ENCODE assay signal across 13 cellular contexts in genomic region chr13:24307211-24308067, GRCh38. TPM values are rescaled to one million over a fixed set of nuclear protein-coding genes. Genes with fewer than 3 reads are reported as not detected.
DNase-seq lines count a peak whose midpoint lies in the region; ATAC-seq and TF ChIP-seq lines count a peak whose summit lies in the region.
"Had no signal": no experiment of that assay in that cellular context is flagged by ENCODE, and none has a peak within 500 bp of the region (broad histone marks: within the 10 kb centered on the region; RNA-seq: fewer than 3 reads in every experiment).

No MANE protein-coding gene starts in this region.

- no peaks in the 10 kb centered on the region for H3K27me3 ChIP-seq in PC-3 (ENCODE audit: low read length)
- no peaks in the 10 kb centered on the region for H3K27me3 ChIP-seq in lower lobe of right lung (ENCODE audit: low read depth)
- H3K27me3 ChIP-seq in BE2C: no peaks in the 10 kb centered on the region
- H3K27me3 ChIP-seq in thyroid gland: no peaks in the 10 kb centered on the region
- H3K27me3 ChIP-seq: esophagus squamous epithelium, vagina had no signal

- no peaks in the 10 kb centered on the region; the same call in 1 of the 2 replicates for H3K36me3 ChIP-seq in PC-3 (ENCODE audit: low read depth, low read length)
- H3K36me3 ChIP-seq in lower lobe of right lung: peaks cover 32% of the 10 kb centered on the region
- no peaks in the 10 kb centered on the region for H3K36me3 ChIP-seq in BE2C
- peaks cover 15 to 16% of the 10 kb centered on the region in 2 donors for H3K36me3 ChIP-seq in thyroid gland

- no peaks in the 10 kb centered on the region for H3K79me2 ChIP-seq in PC-3 (ENCODE audit: low read length)

- H4K20me1 ChIP-seq in PC-3 (ENCODE audit: low read length): 0 out of 2 replicates have a peak, but pooled peaks cover 3% of the 10 kb centered on the region

- H3K4me1 ChIP-seq in PC-3 (ENCODE audit: insufficient read depth, low read length) (peaks cover 18% of the 10 kb centered on the region), lower lobe of right lung (peaks cover 23% of the 10 kb centered on the region), BE2C (no peaks in the 10 kb centered on the region), thyroid gland (peaks cover 0 to 3% of the 10 kb centered on the region in 2 donors)
- H3K4me1 ChIP-seq: esophagus squamous epithelium, vagina had no signal

- H3K4me1 Mint-ChIP-seq in stimulated activated naive CD8-positive, alpha-beta T cell treated with anti-CD3 and anti-CD28 coated beads, Interleukin-15, amount 100 ng/mL, for 72 hours: peaks cover 6% of the 10 kb centered on the region
- H3K4me1 Mint-ChIP-seq: IgD-negative memory B cell had no signal

- peak overlapping the region in 1 of 2 donors; percentile 71 for H3K27ac Mint-ChIP-seq in stimulated activated naive CD8-positive, alpha-beta T cell treated with anti-CD3 and anti-CD28 coated beads, Interleukin-15, amount 100 ng/mL, for 72 hours
- H3K27ac Mint-ChIP-seq: activated naive CD8-positive, alpha-beta T cell; IgD-negative memory B cell had no signal

- 84 to 85% methylated on average over 26 to 27 of the region's 27 CpGs for WGBS in thyroid gland, 2 donors

- POLR2A ChIA-PET in PC-3 (lab: Charles Lee; ENCODE audit: unreplicated experiment): interaction anchor here (0.7 kb wide), 2 partner anchors 159 to 360 kb away, joined by 3 read pairs; no protein-coding TSS in a partner anchor

- H3K9me3 ChIP-seq in PC-3 (ENCODE audit: low read length): no peaks in the 10 kb centered on the region
- H3K9me3 ChIP-seq in lower lobe of right lung: no peaks in the 10 kb centered on the region
- H3K9me3 ChIP-seq in BE2C: no peaks in the 10 kb centered on the region
- no peaks in the 10 kb centered on the region for H3K9me3 ChIP-seq in thyroid gland
- H3K9me3 ChIP-seq: esophagus squamous epithelium, vagina had no signal

- H3K4me2 ChIP-seq in PC-3 (ENCODE audit: low read length): peak overlapping the region; percentile 38

- BruUV-seq in PC-3 (replicated peaks; lab: Mats Ljungman, UMichigan): no TSS peak

- H3K4me3 Mint-ChIP-seq in stimulated activated naive CD8-positive, alpha-beta T cell treated with anti-CD3 and anti-CD28 coated beads, Interleukin-15, amount 100 ng/mL, for 72 hours: no peak overlapping the region
- H3K4me3 Mint-ChIP-seq: activated naive CD8-positive, alpha-beta T cell; IgD-negative memory B cell had no signal

- H3K9me3 Mint-ChIP-seq in stimulated activated naive CD8-positive, alpha-beta T cell treated with anti-CD3 and anti-CD28 coated beads, Interleukin-15, amount 100 ng/mL, for 72 hours: no peaks in the 10 kb centered on the region
- H3K9me3 Mint-ChIP-seq: IgD-negative memory B cell had no signal

- intact Hi-C loops in PC-3 (cut with micrococcal nuclease): no loop called here
- intact Hi-C loops in lower lobe of right lung (cut with DNase I): no loop called here
- intact Hi-C loops in thyroid gland (cut with DNase I): no loop called here

- no peak overlapping the region for H3K9ac ChIP-seq in PC-3 (ENCODE audit: low read length)

- CTCF ChIA-PET in PC-3 (lab: Charles Lee): no interaction called here

- H3K4me3 ChIP-seq in PC-3 (ENCODE audit: low read length) (no peak overlapping the region), lower lobe of right lung (no peak overlapping the region), BE2C (ENCODE audit: low read depth, low read length) (no peak overlapping the region), thyroid gland (replicated peaks in 1 of 3) (no peak overlapping the region)
- H3K4me3 ChIP-seq: esophagus squamous epithelium, vagina had no signal

- H3K27me3 Mint-ChIP-seq in stimulated activated naive CD8-positive, alpha-beta T cell treated with anti-CD3 and anti-CD28 coated beads, Interleukin-15, amount 100 ng/mL, for 72 hours: no peaks in the 10 kb centered on the region
- H3K27me3 Mint-ChIP-seq: activated naive CD8-positive, alpha-beta T cell; IgD-negative memory B cell had no signal

- TF ChIP-seq POLR2A in thyroid gland (IDR thresholded peaks at IDR 0.05): no peak

- H3F3A ChIP-seq in PC-3 (ENCODE audit: low read length, unreplicated experiment): no peaks in the 10 kb centered on the region

- DNase-seq in stimulated activated naive CD8-positive, alpha-beta T cell treated with anti-CD3 and anti-CD28 coated beads, Interleukin-15, amount 100 ng/mL, for 72 hours: no peak
- no peak for DNase-seq in stimulated activated naive CD8-positive, alpha-beta T cell treated with anti-CD3 and anti-CD28 coated beads, Interleukin-15, Interleukin-2, amounts not matched to agents 100 U/mL and 50 U/mL, for 24 hours
- DNase-seq in PC-3: peak; percentile 53
- DNase-seq in lower lobe of right lung: peak; percentile 73
- DNase-seq in BE2C: no peak
- DNase-seq in thyroid gland: no peak
- DNase-seq in effector CD8-positive, alpha-beta T cell (lab: John Stamatoyannopoulos, UW): no peak
- DNase-seq: esophagus squamous epithelium had no signal

- TF ChIP-seq CTCF in PC-3 (conservative IDR thresholded peaks at IDR 0.05; ENCODE audit: low read depth, low read length): no peak
- TF ChIP-seq CTCF in lower lobe of right lung (IDR thresholded peaks at IDR 0.05): no peak
- no peak for TF ChIP-seq CTCF in BE2C (IDR thresholded peaks at IDR 0.05; ENCODE audit: low read depth, low read length)
- TF ChIP-seq CTCF in thyroid gland (IDR thresholded peaks at IDR 0.05): no peak

- H3K27ac ChIP-seq in PC-3 (ENCODE audit: low read length) (0 out of 2 replicates have a peak overlapping the region, but pooled peaks have one; percentile 37), lower lobe of right lung (peak overlapping the region; percentile 33), thyroid gland (no peak overlapping the region)
- H3K27ac ChIP-seq: vagina had no signal

- ATAC-seq in stimulated activated naive CD8-positive, alpha-beta T cell treated with anti-CD3 and anti-CD28 coated beads, Interleukin-15, amount 100 ng/mL, for 72 hours: peak; percentile 28
- ATAC-seq in stimulated activated naive CD8-positive, alpha-beta T cell treated with anti-CD3 and anti-CD28 coated beads, Interleukin-15, Interleukin-2, amounts not matched to agents 100 U/mL and 50 U/mL, for 24 hours: no peak
- ATAC-seq in PC-3 (peak; percentile 83), lower lobe of right lung (peak; percentile 93 to 96), HG03378 (IDR thresholded peaks at IDR 0.05; ENCODE audit: unreplicated experiment) (no peak)

- H2AFZ ChIP-seq in PC-3 (ENCODE audit: low read length): no peak overlapping the region

- no peaks in the 10 kb centered on the region for H3K9me2 ChIP-seq in PC-3 (replicated peaks; ENCODE audit: low read length)

RNA-seq across cellular contexts. Expression of gene C1QTNF9, which starts 1.9 kb away (rescaled TPM):
- total RNA-seq in PC-3 (2014; rRNA removed) (0.11 TPM in 1 of 2 replicates, not detected in the other), lower lobe of right lung (not detected), thyroid gland (not detected)
- polyA plus RNA-seq in BE2C (2012; ENCODE audit: insufficient read depth, insufficient read length, low read depth): not detected
- total RNA-seq: esophagus squamous epithelium, osteoblast, vagina had no signal
- polyA plus RNA-seq: IgD-negative memory B cell had no signal

Comparison
In these comparisons a context has a peak if more than half of its experiments do, and no peak if none do; other contexts are left out.
1. ATAC-seq: peak in stimulated activated naive CD8-positive, alpha-beta T cell treated with anti-CD3 and anti-CD28 coated beads, Interleukin-15, amount 100 ng/mL, for 72 hours (single experiment), PC-3 (single experiment) and lower lobe of right lung (2 of 2); none in stimulated activated naive CD8-positive, alpha-beta T cell treated with anti-CD3 and anti-CD28 coated beads, Interleukin-15, Interleukin-2, amounts not matched to agents 100 U/mL and 50 U/mL, for 24 hours (single experiment) and HG03378 (single experiment).
2. DNase-seq: peak in PC-3 (single experiment) and lower lobe of right lung (single experiment); none in stimulated activated naive CD8-positive, alpha-beta T cell treated with anti-CD3 and anti-CD28 coated beads, Interleukin-15, amount 100 ng/mL, for 72 hours (0 of 2), stimulated activated naive CD8-positive, alpha-beta T cell treated with anti-CD3 and anti-CD28 coated beads, Interleukin-15, Interleukin-2, amounts not matched to agents 100 U/mL and 50 U/mL, for 24 hours (single experiment), BE2C (single experiment), thyroid gland (0 of 2) and effector CD8-positive, alpha-beta T cell (single experiment).
3. H3K27ac ChIP-seq: peak in PC-3 (single experiment) and lower lobe of right lung (single experiment); none in thyroid gland (0 of 3).